Comparison of ENCODE assay signal across 20 cellular contexts in genomic region chr1:59022199-59022598, GRCh38.
"Had no signal": no experiment of that assay in that cellular context is flagged by ENCODE, and none has a peak within 500 bp of the region (broad histone marks: within the 10 kb centered on the region; RNA-seq: fewer than 3 reads in every experiment).

No MANE protein-coding gene starts in this region.

- H3K9me3 ChIP-seq: MG63 had no signal

- DNase-seq: IMR-90, Karpas-422, KG1, MG63, NCI-H1092, NCI-H1105 treated with DMSO at 0.1 percent for 48 hours, NCI-H1417 treated with DMSO at 0.1 percent for 48 hours, NCI-H146, NCI-H1694 treated with DMSO at 0.1 percent for 48 hours, NCI-H1930, NCI-H2081, NCI-H2107, NCI-H2227 treated with DMSO at 0.1 percent for 48 hours, NCI-H524 treated with DMSO at 0.1 percent for 48 hours, NCI-H69, NCI-H774, SHP77 treated with DMSO at 0.1 percent for 48 hours, SJCRH30 had no signal

- H3K4me3 ChIP-seq: MG63, SJCRH30 had no signal

- H3K27me3 ChIP-seq: MG63, SJCRH30 had no signal

- H3K27ac ChIP-seq: SJCRH30 had no signal

- H3K36me3 ChIP-seq: MG63, SJCRH30 had no signal

- ATAC-seq: Right ventricle myocardium inferior, SK-N-SH treated with all-trans-retinoic acid at 6 μM for 48 hours had no signal
